ENCODE assay signal across 17 cellular contexts in the genomic region with DNA sequence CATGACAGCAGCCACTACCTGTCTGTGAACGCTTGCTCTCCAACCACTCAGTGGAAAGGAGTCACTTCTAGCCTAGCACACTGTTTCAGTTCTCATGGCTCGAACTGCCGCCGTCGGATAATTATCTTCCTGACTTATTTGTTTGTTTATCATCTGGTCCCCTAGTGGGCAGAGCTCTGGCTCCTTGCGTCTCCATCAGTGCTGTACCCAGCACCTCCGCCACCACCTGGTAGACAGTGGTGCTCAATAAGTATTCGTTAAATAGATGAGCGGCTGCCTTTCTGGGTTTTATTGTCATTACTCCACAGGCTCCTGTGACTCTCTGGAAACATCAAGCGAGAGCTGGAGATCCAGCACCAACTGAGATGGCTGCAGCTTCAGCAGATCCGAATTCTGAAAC.
DNase-seq lines count a peak whose midpoint lies in the region; ATAC-seq and TF ChIP-seq lines count a peak whose summit lies in the region.
"Had no signal": no experiment of that assay in that cellular context is flagged by ENCODE, and none has a peak within 500 bp of the region (broad histone marks: within the 10 kb centered on the region; RNA-seq: fewer than 3 reads in every experiment).

No MANE protein-coding gene starts in this region.

- H3K4me2 ChIP-seq in IMR-90 (ENCODE audit: low read depth, low read length), result no peak overlapping the region

- no peak overlapping the region for H4K5ac ChIP-seq in IMR-90 (ENCODE audit: low read depth, low read length)

- no peak overlapping the region for H3K4ac ChIP-seq in IMR-90 (ENCODE audit: low read depth, low read length)

- no peak overlapping the region for H2AK5ac ChIP-seq in IMR-90 (ENCODE audit: low read depth, low read length)

- no peak overlapping the region for H3K14ac ChIP-seq in IMR-90 (replicated peaks; ENCODE audit: low read depth, low read length)

- no peak for TF ChIP-seq POLR2A in IMR-90 (IDR thresholded peaks at IDR 0.05; ENCODE audit: low read depth, low read length)
- no peak for TF ChIP-seq POLR2A in esophagus muscularis mucosa (IDR thresholded peaks at IDR 0.05; ENCODE audit: low read depth)

- no peaks in the 10 kb centered on the region for H3K36me3 Mint-ChIP-seq in activated T-helper 1 cell treated with anti-CD3 and anti-CD28 coated beads, Interleukin-12 subunit alpha, Interleukin-12 subunit beta, Interleukin-2, Interleukin-4 antibody, amounts not matched to agents 30 ng/mL and 10 ng/mL and 1 ng/mL, durations not matched to agents 14 hours and 24 hours and 36 hours (ENCODE audit: low read depth)

- no peaks in the 10 kb centered on the region for H3K36me3 ChIP-seq in IMR-90 (ENCODE audit: control insufficient read depth, insufficient read depth, low read length)
- no peaks in the 10 kb centered on the region for H3K36me3 ChIP-seq in esophagus muscularis mucosa
- H3K36me3 ChIP-seq: left lung had no signal

- no peak overlapping the region for H3K27ac ChIP-seq in IMR-90 (ENCODE audit: insufficient read depth, low read length)
- no peak overlapping the region for H3K27ac ChIP-seq in esophagus muscularis mucosa (replicated peaks in 1 of 4)
- H3K27ac ChIP-seq: left lung had no signal

- H4K8ac ChIP-seq in IMR-90 (ENCODE audit: low read depth in 2 of 2, low read length in 2 of 2), result no peak overlapping the region

- no peak overlapping the region for H3K56ac ChIP-seq in IMR-90 (ENCODE audit: extremely low read depth, insufficient read depth, low read length)

- BruUV-seq in IMR-90 (replicated peaks; lab: Mats Ljungman, UMichigan), result no TSS peak

- in situ Hi-C loops in IMR-90 (cut with MboI; ENCODE audit: low sequenced_read_pairs), result no loop called here

- H3K18ac ChIP-seq in IMR-90 (ENCODE audit: low read depth, low read length), result no peak overlapping the region

- ATAC-seq in IMR-90 (ENCODE audit: low read depth) (no peak), HG03039 (IDR thresholded peaks at IDR 0.05; ENCODE audit: unreplicated experiment) (no peak)
- ATAC-seq: esophagus mucosa, left lung had no signal

- TF ChIP-seq CTCF in IMR-90 (conservative IDR thresholded peaks at IDR 0.05; ENCODE audit: low read depth, low read length), result 0 out of 2 replicates have a peak, but pooled peaks have one; percentile 10
- TF ChIP-seq CTCF in esophagus muscularis mucosa (IDR thresholded peaks at IDR 0.05), result no peak

- H3K9me1 ChIP-seq in IMR-90 (ENCODE audit: insufficient read depth, low read length), result no peaks in the 10 kb centered on the region

- WGBS in IMR-90 (ENCODE audit: extremely low coverage in 2 of 2, insufficient read length in 1 of 2), 2 experiments, result 58% methylated on average over 7 of the region's 11 CpGs; no CpG with 5 or more reads in 1 of the 2 experiments
- WGBS in esophagus muscularis mucosa, result 78% methylated on average over 11 of the region's 11 CpGs

- no peaks in the 10 kb centered on the region for H3K4me1 ChIP-seq in IMR-90 (ENCODE audit: control insufficient read depth, insufficient read depth, low read length)
- peaks cover 0 to 5% (median 0%) of the 10 kb centered on the region in 4 donors for H3K4me1 ChIP-seq in esophagus muscularis mucosa
- H3K4me1 ChIP-seq: left lung had no signal

- intact Hi-C loops in IMR-90 (cut with micrococcal nuclease), result no loop called here
- intact Hi-C loops in activated T-helper 1 cell treated with anti-CD3 and anti-CD28 coated beads, Interleukin-12 subunit alpha, Interleukin-12 subunit beta, Interleukin-2, Interleukin-4 antibody, amounts not matched to agents 30 ng/mL and 10 ng/mL and 1 ng/mL, durations not matched to agents 14 hours and 24 hours and 36 hours (cut with micrococcal nuclease), result no loop called here
- intact Hi-C loops in esophagus muscularis mucosa (cut with DNase I), result no loop called here

- H2BK120ac ChIP-seq in IMR-90 (ENCODE audit: low read depth, low read length), result no peak overlapping the region

- no peaks in the 10 kb centered on the region for H3K4me1 Mint-ChIP-seq in activated T-helper 1 cell treated with anti-CD3 and anti-CD28 coated beads, Interleukin-12 subunit alpha, Interleukin-12 subunit beta, Interleukin-2, Interleukin-4 antibody, amounts not matched to agents 30 ng/mL and 10 ng/mL and 1 ng/mL, durations not matched to agents 14 hours and 24 hours and 36 hours (ENCODE audit: low read depth)
- H3K4me1 Mint-ChIP-seq: activated CD4-positive, alpha-beta T cell treated with anti-CD3 and anti-CD28 coated beads, Interleukin-2, amount 10 ng/mL, durations not matched to agents 24 days and 14 days had no signal

- H3K9me3 ChIP-seq in IMR-90 (ENCODE audit: control insufficient read depth, insufficient read depth, low read length) (peaks cover 6% of the 10 kb centered on the region), esophagus muscularis mucosa (no peaks in the 10 kb centered on the region)
- H3K9me3 ChIP-seq: left lung had no signal

- H3K27me3 Mint-ChIP-seq in activated T-helper 1 cell treated with anti-CD3 and anti-CD28 coated beads, Interleukin-12 subunit alpha, Interleukin-12 subunit beta, Interleukin-2, Interleukin-4 antibody, amounts not matched to agents 30 ng/mL and 10 ng/mL and 1 ng/mL, durations not matched to agents 14 hours and 24 hours and 36 hours (ENCODE audit: insufficient read depth), result peaks cover 3% of the 10 kb centered on the region
- H3K27me3 Mint-ChIP-seq: activated CD4-positive, alpha-beta T cell treated with anti-CD3 and anti-CD28 coated beads, Interleukin-2, amount 10 ng/mL, durations not matched to agents 24 days and 14 days had no signal

- no peak overlapping the region for H2BK15ac ChIP-seq in IMR-90 (ENCODE audit: low read depth, low read length)

- POLR2A ChIA-PET in IMR-90 (lab: Charles Lee; ENCODE audit: unreplicated experiment), result no interaction called here

- 0 out of 2 replicates have a peak, but pooled peaks have one; percentile 6 for TF ChIP-seq RAD21 in IMR-90 (IDR thresholded peaks at IDR 0.05; ENCODE audit: low read length)

- H2AK9ac ChIP-seq in IMR-90 (replicated peaks; ENCODE audit: low read depth, low read length, poor library complexity), result no peak overlapping the region

- H3K9me3 Mint-ChIP-seq in activated T-helper 1 cell treated with anti-CD3 and anti-CD28 coated beads, Interleukin-12 subunit alpha, Interleukin-12 subunit beta, Interleukin-2, Interleukin-4 antibody, amounts not matched to agents 30 ng/mL and 10 ng/mL and 1 ng/mL, durations not matched to agents 14 hours and 24 hours and 36 hours, result no peaks in the 10 kb centered on the region
- H3K9me3 Mint-ChIP-seq: activated CD4-positive, alpha-beta T cell treated with anti-CD3 and anti-CD28 coated beads, Interleukin-2, amount 10 ng/mL, durations not matched to agents 24 days and 14 days had no signal

- H3K27ac Mint-ChIP-seq in activated T-helper 1 cell treated with anti-CD3 and anti-CD28 coated beads, Interleukin-12 subunit alpha, Interleukin-12 subunit beta, Interleukin-2, Interleukin-4 antibody, amounts not matched to agents 30 ng/mL and 10 ng/mL and 1 ng/mL, durations not matched to agents 14 hours and 24 hours and 36 hours, result no peak overlapping the region
- H3K27ac Mint-ChIP-seq: activated CD4-positive, alpha-beta T cell treated with anti-CD3 and anti-CD28 coated beads, Interleukin-2, amount 10 ng/mL, durations not matched to agents 24 days and 14 days had no signal

- no peak for TF ChIP-seq EP300 in esophagus muscularis mucosa (IDR thresholded peaks at IDR 0.05)

- CTCF ChIA-PET in IMR-90 (lab: Yijun Ruan, JAX), result interaction anchor here (0.6 kb wide), 1 partner anchor 278 kb away, joined by 4 read pairs; no protein-coding TSS in a partner anchor

- H3K27me3 ChIP-seq in IMR-90 (ENCODE audit: control insufficient read depth, insufficient read depth, low read length), result no peaks in the 10 kb centered on the region
- H3K27me3 ChIP-seq in esophagus muscularis mucosa, result no peaks in the 10 kb centered on the region

- DNase-seq in Daoy (ENCODE audit: low read depth) (peak; percentile 10), IMR-90 (no peak), SW480 (ENCODE audit: low spot score) (peak; percentile 11), islet precursor cell (peak; percentile 70), retina (no peak), esophagus muscularis mucosa (ENCODE audit: extremely low spot score) (no peak)
- no peak for DNase-seq in activated T-helper 1 cell treated with anti-CD3 and anti-CD28 coated beads, Interleukin-12 subunit alpha, Interleukin-12 subunit beta, Interleukin-2, Interleukin-4 antibody, amounts not matched to agents 30 ng/mL and 10 ng/mL and 1 ng/mL, durations not matched to agents 14 hours and 24 hours and 36 hours (ENCODE audit: low spot score)
- DNase-seq: activated CD4-positive, alpha-beta T cell treated with anti-CD3 and anti-CD28 coated beads, Interleukin-2, amount 10 ng/mL, durations not matched to agents 24 days and 14 days; activated CD8-positive, alpha-beta memory T cell treated with anti-CD3 and anti-CD28 coated beads, Interleukin-2, amount 50 U/mL, for 48 hours; activated gamma-delta T cell treated with Interleukin-2 at 50 U/mL for 16 hours; anterior cingulate cortex; central memory CD4-positive, alpha-beta T cell; EL; left lung; NCI-H1436 had no signal

- no peaks in the 10 kb centered on the region for H3K79me1 ChIP-seq in IMR-90 (ENCODE audit: low read depth in 1 of 2, low read length in 2 of 2)

- no peak overlapping the region for H3K23ac ChIP-seq in IMR-90 (ENCODE audit: low read depth, low read length)

- no peak overlapping the region for H4K91ac ChIP-seq in IMR-90 (ENCODE audit: insufficient read depth, low read depth, low read length)

- H3K9ac ChIP-seq in IMR-90 (ENCODE audit: low read depth, low read length), result no peak overlapping the region

- no peak overlapping the region for H2BK20ac ChIP-seq in IMR-90 (ENCODE audit: low read depth, low read length)

- no peak overlapping the region for H3K4me3 ChIP-seq in IMR-90 (ENCODE audit: insufficient read depth, low read depth, low read length)
- H3K4me3 ChIP-seq in esophagus muscularis mucosa, result no peak overlapping the region
- H3K4me3 ChIP-seq: left lung had no signal

- H4K20me1 ChIP-seq in IMR-90 (ENCODE audit: insufficient read depth, low read length), result no peaks in the 10 kb centered on the region

- dilution Hi-C loops in IMR-90 (cut with HindIII; ENCODE audit: low sequenced_read_pairs, unreplicated experiment), result no loop called here

- H3K4me3 Mint-ChIP-seq in activated T-helper 1 cell treated with anti-CD3 and anti-CD28 coated beads, Interleukin-12 subunit alpha, Interleukin-12 subunit beta, Interleukin-2, Interleukin-4 antibody, amounts not matched to agents 30 ng/mL and 10 ng/mL and 1 ng/mL, durations not matched to agents 14 hours and 24 hours and 36 hours, result no peak overlapping the region
- H3K4me3 Mint-ChIP-seq: activated CD4-positive, alpha-beta T cell treated with anti-CD3 and anti-CD28 coated beads, Interleukin-2, amount 10 ng/mL, durations not matched to agents 24 days and 14 days had no signal

- no peak overlapping the region for H2AFZ ChIP-seq in IMR-90 (replicated peaks; ENCODE audit: low read length, poor library complexity)

- H2BK5ac ChIP-seq in IMR-90 (ENCODE audit: low read depth, low read length, poor library complexity, severe bottlenecking), result no peak overlapping the region

TF ChIP-seq in IMR-90, 13 proteins besides CTCF, POLR2A, EP300 and RAD21 (continues in another document):
- TF ChIP-seq MAFK (IDR thresholded peaks at IDR 0.05; ENCODE audit: low read depth, low read length), result no peak
- no peak for TF ChIP-seq CEBPB (IDR thresholded peaks at IDR 0.05; ENCODE audit: low read depth, low read length)
- TF ChIP-seq MXI1 (IDR thresholded peaks at IDR 0.05; ENCODE audit: borderline replicate concordance, low read depth, low read length), result no peak
- TF ChIP-seq CHD1 (IDR thresholded peaks at IDR 0.05; ENCODE audit: low read depth, low read length), result no peak

Comparison
In these comparisons a context has a peak if more than half of its experiments do, and no peak if none do; other contexts are left out.
1. DNase-seq: peak in Daoy (single experiment), SW480 (single experiment) and islet precursor cell (single experiment); none in IMR-90 (single experiment), activated T-helper 1 cell treated with anti-CD3 and anti-CD28 coated beads, Interleukin-12 subunit alpha, Interleukin-12 subunit beta, Interleukin-2, Interleukin-4 antibody, amounts not matched to agents 30 ng/mL and 10 ng/mL and 1 ng/mL, durations not matched to agents 14 hours and 24 hours and 36 hours (single experiment), retina (single experiment) and esophagus muscularis mucosa (single experiment).